21 cellular contexts compared by ENCODE assay signal in genomic region chr6:158674342-158674969, GRCh38. TPM values are rescaled to one million over a fixed set of nuclear protein-coding genes. Genes with fewer than 3 reads are reported as not detected.
DNase-seq lines count a peak whose midpoint lies in the region; ATAC-seq and TF ChIP-seq lines count a peak whose summit lies in the region.
"Had no signal": no experiment of that assay in that cellular context is flagged by ENCODE, and none has a peak within 500 bp of the region (broad histone marks: within the 10 kb centered on the region; RNA-seq: fewer than 3 reads in every experiment).

No MANE protein-coding gene starts in this region.

- H3K9me3 Mint-ChIP-seq in stimulated activated effector memory CD8-positive, alpha-beta T cell treated with anti-CD3 and anti-CD28 coated beads, Interleukin-12 subunit alpha, Interleukin-12 subunit beta, amount 100 ng/mL, for 72 hours: peaks cover 2% of the 10 kb centered on the region
- H3K9me3 Mint-ChIP-seq: HFFc6 had no signal

- H3K4me1 Mint-ChIP-seq in stimulated activated effector memory CD8-positive, alpha-beta T cell treated with anti-CD3 and anti-CD28 coated beads, Interleukin-12 subunit alpha, Interleukin-12 subunit beta, amount 100 ng/mL, for 72 hours: peaks cover 24% of the 10 kb centered on the region

- H3K4me3 Mint-ChIP-seq in stimulated activated effector memory CD8-positive, alpha-beta T cell treated with anti-CD3 and anti-CD28 coated beads, Interleukin-12 subunit alpha, Interleukin-12 subunit beta, amount 100 ng/mL, for 72 hours: no peak overlapping the region
- H3K4me3 Mint-ChIP-seq: HFFc6 had no signal

- DNase-seq in NCI-H748 (lab: John Stamatoyannopoulos, UW; ENCODE audit: unreplicated experiment) (peak; percentile 69), left lobe of liver (ENCODE audit: low spot score) (peak; percentile 55), NCI-H2029 treated with DMSO at 0.1 percent for 48 hours (lab: John Stamatoyannopoulos, UW) (no peak)
- DNase-seq in stimulated activated effector memory CD8-positive, alpha-beta T cell treated with anti-CD3 and anti-CD28 coated beads, Interleukin-12 subunit alpha, Interleukin-12 subunit beta, amount 100 ng/mL, for 72 hours (ENCODE audit: low spot score in 2 of 2): no peak
- DNase-seq: ACHN, DMS79 treated with DMSO at 0.1 percent for 48 hours, H7, HFFc6, IMR-90, Kasumi-1, MG63, NCI-H1048, NCI-H1436 treated with DMSO at 0.1 percent for 48 hours, NCI-H2029, NCI-H510A, NCI-H82, OCI-M1, Right ventricle myocardium superior had no signal

- ATAC-seq in SK-N-SH treated with all-trans-retinoic acid at 6 μM for 48 hours (no peak), left lobe of liver (peak; percentile 90), HG03159 (IDR thresholded peaks at IDR 0.05; ENCODE audit: unreplicated experiment) (no peak), HG02973 (IDR thresholded peaks at IDR 0.05; ENCODE audit: unreplicated experiment) (no peak)
- no peak for ATAC-seq in stimulated activated effector memory CD8-positive, alpha-beta T cell treated with anti-CD3 and anti-CD28 coated beads, Interleukin-12 subunit alpha, Interleukin-12 subunit beta, amount 100 ng/mL, for 72 hours

- H3K27ac Mint-ChIP-seq in stimulated activated effector memory CD8-positive, alpha-beta T cell treated with anti-CD3 and anti-CD28 coated beads, Interleukin-12 subunit alpha, Interleukin-12 subunit beta, amount 100 ng/mL, for 72 hours: peak overlapping the region; percentile 39
- H3K27ac Mint-ChIP-seq: HFFc6 had no signal

- H3K36me3 Mint-ChIP-seq in stimulated activated effector memory CD8-positive, alpha-beta T cell treated with anti-CD3 and anti-CD28 coated beads, Interleukin-12 subunit alpha, Interleukin-12 subunit beta, amount 100 ng/mL, for 72 hours: peaks cover 100% of the 10 kb centered on the region

TF ChIP-seq in SK-N-SH treated with all-trans-retinoic acid at 6 μM for 48 hours, 23 proteins besides CTCF, POLR2A, EP300 and RAD21:
- TF ChIP-seq, protein P1, sequence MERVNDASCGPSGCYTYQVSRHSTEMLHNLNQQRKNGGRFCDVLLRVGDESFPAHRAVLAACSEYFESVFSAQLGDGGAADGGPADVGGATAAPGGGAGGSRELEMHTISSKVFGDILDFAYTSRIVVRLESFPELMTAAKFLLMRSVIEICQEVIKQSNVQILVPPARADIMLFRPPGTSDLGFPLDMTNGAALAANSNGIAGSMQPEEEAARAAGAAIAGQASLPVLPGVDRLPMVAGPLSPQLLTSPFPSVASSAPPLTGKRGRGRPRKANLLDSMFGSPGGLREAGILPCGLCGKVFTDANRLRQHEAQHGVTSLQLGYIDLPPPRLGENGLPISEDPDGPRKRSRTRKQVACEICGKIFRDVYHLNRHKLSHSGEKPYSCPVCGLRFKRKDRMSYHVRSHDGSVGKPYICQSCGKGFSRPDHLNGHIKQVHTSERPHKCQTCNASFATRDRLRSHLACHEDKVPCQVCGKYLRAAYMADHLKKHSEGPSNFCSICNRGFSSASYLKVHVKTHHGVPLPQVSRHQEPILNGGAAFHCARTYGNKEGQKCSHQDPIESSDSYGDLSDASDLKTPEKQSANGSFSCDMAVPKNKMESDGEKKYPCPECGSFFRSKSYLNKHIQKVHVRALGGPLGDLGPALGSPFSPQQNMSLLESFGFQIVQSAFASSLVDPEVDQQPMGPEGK (CRISPR knock-in tag; IDR thresholded peaks at IDR 0.05; ENCODE audit: borderline replicate concordance): no peak
- TF ChIP-seq ZNF70 (CRISPR knock-in tag; IDR thresholded peaks at IDR 0.05): peak; percentile 74

RNA-seq across cellular contexts. Expression of gene SYTL3, which starts 24.6 kb away (rescaled TPM):
- total RNA-seq in left lobe of liver: 0.43 TPM

RNA-seq across cellular contexts. Expression of gene DYNLT1, which starts 29.9 kb away (rescaled TPM):
- total RNA-seq in left lobe of liver: 29.9 TPM

Comparison
In these comparisons a context has a peak if more than half of its experiments do, and no peak if none do; other contexts are left out.
1. DNase-seq: peak in NCI-H748 (single experiment) and left lobe of liver (single experiment); none in stimulated activated effector memory CD8-positive, alpha-beta T cell treated with anti-CD3 and anti-CD28 coated beads, Interleukin-12 subunit alpha, Interleukin-12 subunit beta, amount 100 ng/mL, for 72 hours (0 of 2) and NCI-H2029 treated with DMSO at 0.1 percent for 48 hours (single experiment).